In the genomic region with DNA sequence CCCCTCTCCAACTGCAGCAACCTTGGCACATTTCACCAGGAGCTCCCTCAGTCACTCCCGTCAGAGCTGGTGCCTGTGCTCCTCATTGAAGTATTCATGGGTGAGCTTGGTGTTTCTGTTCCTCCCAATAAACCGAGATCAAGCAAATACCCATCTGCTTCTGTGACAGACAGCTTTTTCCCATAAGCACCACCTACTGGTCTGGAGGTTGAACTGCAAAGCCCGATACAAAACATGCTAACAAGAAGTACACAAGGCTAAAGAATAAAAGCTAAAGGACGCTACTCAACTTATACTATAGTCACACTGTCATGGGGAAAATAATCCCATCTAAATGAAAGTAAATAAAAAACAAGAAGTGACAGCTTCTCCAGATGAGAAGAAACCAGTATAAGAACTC, we compare ENCODE assay signal across 11 cellular contexts.
A peak's percentile ranks its signal among the peaks of the same experiment; 100 is the strongest.
DNase-seq lines count a peak whose midpoint lies in the region; ATAC-seq and TF ChIP-seq lines count a peak whose summit lies in the region.
"Had no signal": no experiment of that assay in that cellular context is flagged by ENCODE, and none has a peak within 500 bp of the region (broad histone marks: within the 10 kb centered on the region; RNA-seq: fewer than 3 reads in every experiment).

No MANE protein-coding gene starts in this region.

- no peaks in the 10 kb centered on the region for H3K4me1 Mint-ChIP-seq in stimulated activated naive CD8-positive, alpha-beta T cell treated with anti-CD3 and anti-CD28 coated beads, Interleukin-15, amount 100 ng/mL, for 72 hours

- H3K9me3 Mint-ChIP-seq in stimulated activated naive CD8-positive, alpha-beta T cell treated with anti-CD3 and anti-CD28 coated beads, Interleukin-15, amount 100 ng/mL, for 72 hours: no peaks in the 10 kb centered on the region

- no peak overlapping the region for H3K4me3 Mint-ChIP-seq in stimulated activated naive CD8-positive, alpha-beta T cell treated with anti-CD3 and anti-CD28 coated beads, Interleukin-15, amount 100 ng/mL, for 72 hours

- H3K27me3 Mint-ChIP-seq in stimulated activated naive CD8-positive, alpha-beta T cell treated with anti-CD3 and anti-CD28 coated beads, Interleukin-15, amount 100 ng/mL, for 72 hours: no peaks in the 10 kb centered on the region

- intact Hi-C loops in posterior cingulate gyrus (cut with DNase I): no loop called here

- peak; percentile 7 for DNase-seq in stimulated activated naive CD8-positive, alpha-beta T cell treated with anti-CD3 and anti-CD28 coated beads, Interleukin-15, Interleukin-2, amounts not matched to agents 100 U/mL and 50 U/mL, for 24 hours
- DNase-seq in stimulated activated naive CD8-positive, alpha-beta T cell treated with anti-CD3 and anti-CD28 coated beads, Interleukin-15, amount 100 ng/mL, for 72 hours: no peak
- DNase-seq in astrocyte of the spinal cord (ENCODE audit: low read depth, low spot score): no peak
- no peak for DNase-seq in NCI-H128 (lab: John Stamatoyannopoulos, UW; ENCODE audit: unreplicated experiment)
- no peak for DNase-seq in posterior cingulate gyrus
- no peak for DNase-seq in SK-N-DZ (ENCODE audit: low spot score)
- DNase-seq in T1000 (lab: John Stamatoyannopoulos, UW): no peak
- DNase-seq: right cardiac atrium, thyroid gland had no signal

- no peak overlapping the region for H3K4me3 ChIP-seq in astrocyte of the spinal cord (ENCODE audit: low read depth, low read length)
- H3K4me3 ChIP-seq: SJSA1, thyroid gland had no signal

- in situ Hi-C loops in astrocyte of the spinal cord (cut with HindIII; ENCODE audit: low sequenced_read_pairs): no loop called here

- H3K27ac Mint-ChIP-seq in stimulated activated naive CD8-positive, alpha-beta T cell treated with anti-CD3 and anti-CD28 coated beads, Interleukin-15, amount 100 ng/mL, for 72 hours: no peak overlapping the region

- peak; percentile 37 for TF ChIP-seq CTCF in astrocyte of the spinal cord (IDR thresholded peaks at IDR 0.05; ENCODE audit: low read depth, low read length)

- no peak for ATAC-seq in stimulated activated naive CD8-positive, alpha-beta T cell treated with anti-CD3 and anti-CD28 coated beads, Interleukin-15, Interleukin-2, amounts not matched to agents 100 U/mL and 50 U/mL, for 24 hours
- no peak for ATAC-seq in stimulated activated naive CD8-positive, alpha-beta T cell treated with anti-CD3 and anti-CD28 coated beads, Interleukin-15, amount 100 ng/mL, for 72 hours
- peak; percentile 65 for ATAC-seq in HG03354 (IDR thresholded peaks at IDR 0.05; ENCODE audit: poor library complexity, severe bottlenecking, unreplicated experiment)
- ATAC-seq: right cardiac atrium had no signal
